In genomic region chr4:38829237-38829636, GRCh38 we compare ENCODE assay signal across 19 cellular contexts. TPM values are rescaled to one million over a fixed set of nuclear protein-coding genes. Genes with fewer than 3 reads are reported as not detected.
"Had no signal": no experiment of that assay in that cellular context is flagged by ENCODE, and none has a peak within 500 bp of the region (broad histone marks: within the 10 kb centered on the region; RNA-seq: fewer than 3 reads in every experiment).

No MANE protein-coding gene starts in this region.

- DNase-seq: KBM-7, MM.1S, NCI-H1092 treated with DMSO at 0.1 percent for 48 hours, NCI-H1436, NCI-H187, NCI-H2029 treated with DMSO at 0.1 percent for 48 hours, NCI-H226, NCI-H446, NCI-H510A, NCI-H524 treated with DMSO at 0.1 percent for 48 hours, NCI-H69, NCI-H774, Right ventricle myocardium superior, RPMI8226, SIG-M5, SK-N-SH, SW 1271 had no signal

- H3K9me3 ChIP-seq: SJSA1 had no signal

- H3K36me3 ChIP-seq: SJSA1 had no signal

- H3K4me3 ChIP-seq: SJSA1 had no signal

- H3K27ac ChIP-seq: SJSA1 had no signal

- H3K27me3 ChIP-seq: SJSA1 had no signal

RNA-seq across cellular contexts. Expression of gene TLR1, which starts 24.6 kb away (rescaled TPM):
- total RNA-seq: HT-29 had no signal
- polyA plus RNA-seq: SK-N-SH had no signal

RNA-seq across cellular contexts. Expression of gene TLR10, which starts 46.4 kb away (rescaled TPM):
- total RNA-seq: HT-29, Right ventricle myocardium superior, SJSA1 had no signal
- polyA plus RNA-seq: SK-N-SH had no signal
